In the genomic region with DNA sequence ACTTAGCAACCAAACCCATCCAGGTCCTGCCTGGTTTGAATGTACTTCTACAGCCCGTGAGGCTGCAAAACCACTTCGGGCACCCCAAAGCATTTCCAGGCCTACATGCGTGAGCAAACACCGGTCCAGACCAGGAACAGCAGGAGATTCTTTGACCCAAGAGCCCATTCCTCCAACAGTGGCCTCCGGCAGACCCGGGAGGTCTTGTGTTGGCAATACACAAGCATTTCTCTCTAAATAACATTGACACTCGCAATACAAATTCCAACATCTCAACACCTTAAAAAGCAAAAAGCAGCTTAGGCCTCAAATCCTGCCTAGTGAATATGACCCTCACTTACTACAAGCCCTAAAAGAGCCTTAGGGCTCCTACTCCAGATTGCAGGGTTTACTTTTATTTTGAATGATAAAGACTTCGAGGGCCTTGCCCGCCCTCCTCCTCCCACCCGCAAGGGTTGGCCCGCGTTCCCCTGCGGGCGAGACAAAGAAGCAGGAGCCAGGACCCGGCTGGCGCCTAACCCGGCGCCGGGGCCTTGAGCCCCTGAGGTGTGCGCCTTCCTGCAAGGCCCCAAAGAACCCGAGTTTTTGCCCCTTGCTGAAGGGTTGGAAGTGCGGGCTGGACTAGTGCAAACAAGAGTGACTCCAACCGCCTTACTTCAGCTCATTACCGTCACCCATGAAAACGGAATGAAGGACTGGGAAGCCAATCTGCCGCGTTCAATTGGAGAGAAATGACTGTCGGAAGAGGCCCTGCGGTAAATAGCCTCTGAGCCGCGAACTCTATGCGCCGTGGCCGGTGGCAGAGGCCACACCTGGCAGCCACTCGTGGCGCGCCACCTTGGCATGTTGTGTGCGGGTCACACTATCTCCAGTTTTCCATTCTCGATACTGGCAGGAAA, we compare ENCODE assay signal across 1 cellular context.
TF ChIP-seq lines count a peak whose summit lies in the region.

No MANE protein-coding gene starts in this region.

TF ChIP-seq in neural cell, 6 proteins besides CTCF, POLR2A, EP300 and RAD21 (continued from another document):
- TF ChIP-seq, protein P1, sequence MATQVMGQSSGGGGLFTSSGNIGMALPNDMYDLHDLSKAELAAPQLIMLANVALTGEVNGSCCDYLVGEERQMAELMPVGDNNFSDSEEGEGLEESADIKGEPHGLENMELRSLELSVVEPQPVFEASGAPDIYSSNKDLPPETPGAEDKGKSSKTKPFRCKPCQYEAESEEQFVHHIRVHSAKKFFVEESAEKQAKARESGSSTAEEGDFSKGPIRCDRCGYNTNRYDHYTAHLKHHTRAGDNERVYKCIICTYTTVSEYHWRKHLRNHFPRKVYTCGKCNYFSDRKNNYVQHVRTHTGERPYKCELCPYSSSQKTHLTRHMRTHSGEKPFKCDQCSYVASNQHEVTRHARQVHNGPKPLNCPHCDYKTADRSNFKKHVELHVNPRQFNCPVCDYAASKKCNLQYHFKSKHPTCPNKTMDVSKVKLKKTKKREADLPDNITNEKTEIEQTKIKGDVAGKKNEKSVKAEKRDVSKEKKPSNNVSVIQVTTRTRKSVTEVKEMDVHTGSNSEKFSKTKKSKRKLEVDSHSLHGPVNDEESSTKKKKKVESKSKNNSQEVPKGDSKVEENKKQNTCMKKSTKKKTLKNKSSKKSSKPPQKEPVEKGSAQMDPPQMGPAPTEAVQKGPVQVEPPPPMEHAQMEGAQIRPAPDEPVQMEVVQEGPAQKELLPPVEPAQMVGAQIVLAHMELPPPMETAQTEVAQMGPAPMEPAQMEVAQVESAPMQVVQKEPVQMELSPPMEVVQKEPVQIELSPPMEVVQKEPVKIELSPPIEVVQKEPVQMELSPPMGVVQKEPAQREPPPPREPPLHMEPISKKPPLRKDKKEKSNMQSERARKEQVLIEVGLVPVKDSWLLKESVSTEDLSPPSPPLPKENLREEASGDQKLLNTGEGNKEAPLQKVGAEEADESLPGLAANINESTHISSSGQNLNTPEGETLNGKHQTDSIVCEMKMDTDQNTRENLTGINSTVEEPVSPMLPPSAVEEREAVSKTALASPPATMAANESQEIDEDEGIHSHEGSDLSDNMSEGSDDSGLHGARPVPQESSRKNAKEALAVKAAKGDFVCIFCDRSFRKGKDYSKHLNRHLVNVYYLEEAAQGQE (IDR thresholded peaks at IDR 0.05; ENCODE audit: borderline replicate concordance): peak; percentile 14
- TF ChIP-seq MXI1 (conservative IDR thresholded peaks at IDR 0.05; ENCODE audit: poor library complexity, severe bottlenecking): peak; percentile 11
- TF ChIP-seq POLR2AphosphoS5 (IDR thresholded peaks at IDR 0.05): peak; percentile 15
